13 cellular contexts compared by ENCODE assay signal in the genomic region with DNA sequence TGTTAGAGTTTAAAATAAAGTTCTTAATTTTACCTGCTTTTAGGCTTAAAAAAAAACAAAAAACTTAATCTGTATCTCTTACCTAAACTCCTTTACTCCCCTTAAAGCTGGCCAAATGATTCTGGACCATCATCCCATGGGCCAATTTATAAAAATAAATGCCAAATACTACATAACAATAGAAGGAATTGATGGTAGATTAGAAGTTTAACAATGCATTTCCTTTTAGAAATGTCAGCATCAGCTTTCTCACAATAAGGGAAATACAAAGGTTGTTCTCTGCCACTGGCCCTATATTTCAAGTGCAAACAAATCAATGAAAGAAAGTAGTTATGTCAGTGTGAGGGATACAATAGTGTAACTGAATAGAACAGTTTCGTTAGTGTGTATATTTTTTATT. TPM values are rescaled to one million over a fixed set of nuclear protein-coding genes. Genes with fewer than 3 reads are reported as not detected.
DNase-seq lines count a peak whose midpoint lies in the region; ATAC-seq and TF ChIP-seq lines count a peak whose summit lies in the region.
"Had no signal": no experiment of that assay in that cellular context is flagged by ENCODE, and none has a peak within 500 bp of the region (broad histone marks: within the 10 kb centered on the region; RNA-seq: fewer than 3 reads in every experiment).

No MANE protein-coding gene starts in this region.

- H3K36me3 ChIP-seq in GM23338 (ENCODE audit: insufficient read depth): no peaks in the 10 kb centered on the region
- H3K36me3 ChIP-seq in neural cell (ENCODE audit: insufficient read depth, low read length): no peaks in the 10 kb centered on the region

- no peaks in the 10 kb centered on the region for H3K79me2 ChIP-seq in GM23338 (replicated peaks; ENCODE audit: insufficient read depth)
- H3K79me2 ChIP-seq in neural cell (replicated peaks; ENCODE audit: insufficient read depth, low read length): peaks cover 2% of the 10 kb centered on the region

- H3F3A ChIP-seq in GM23338 (replicated peaks; ENCODE audit: low read depth) (no peaks in the 10 kb centered on the region), neural cell (ENCODE audit: insufficient read depth, low read length, poor library complexity, severe bottlenecking) (no peaks in the 10 kb centered on the region)

- H3K4me2 ChIP-seq in GM23338 (peak overlapping the region; percentile 12), neural cell (ENCODE audit: low read length) (no peak overlapping the region)

- H3K9me2 ChIP-seq in GM23338 (ENCODE audit: insufficient read depth) (no peaks in the 10 kb centered on the region), neural cell (ENCODE audit: insufficient read depth, low read length) (no peaks in the 10 kb centered on the region)

- H3K27ac Mint-ChIP-seq in GM23338 (no peak overlapping the region), endothelial cell (ENCODE audit: unreplicated experiment) (peak overlapping the region; percentile 95)
- H3K27ac Mint-ChIP-seq: CD4-positive, alpha-beta memory T cell had no signal

- no peaks in the 10 kb centered on the region for H3K9me3 ChIP-seq in neural cell (ENCODE audit: low read length)

- ATAC-seq in GM23338: no peak
- ATAC-seq in GM18858 (IDR thresholded peaks at IDR 0.05; ENCODE audit: unreplicated experiment): no peak

- H3K4me1 Mint-ChIP-seq in GM23338: peaks cover 35% of the 10 kb centered on the region
- H3K4me1 Mint-ChIP-seq in endothelial cell (ENCODE audit: unreplicated experiment): peaks cover 37% of the 10 kb centered on the region

- H3K9me3 Mint-ChIP-seq in GM23338: no peaks in the 10 kb centered on the region
- H3K9me3 Mint-ChIP-seq in endothelial cell (ENCODE audit: unreplicated experiment): no peaks in the 10 kb centered on the region
- H3K9me3 Mint-ChIP-seq: CD4-positive, alpha-beta memory T cell had no signal

- H3K36me3 Mint-ChIP-seq in GM23338 (ENCODE audit: low read depth) (no peaks in the 10 kb centered on the region), endothelial cell (ENCODE audit: low read depth, unreplicated experiment) (no peaks in the 10 kb centered on the region)

- H3K27ac ChIP-seq in GM23338 (ENCODE audit: low read depth) (peak overlapping the region; percentile 2; the same call in 1 of the 2 replicates), VCaP (peak overlapping the region; percentile 63; the same call in 1 of the 2 replicates), neural cell (ENCODE audit: low read length) (peak overlapping the region; percentile 38)

- H3K27me3 ChIP-seq in GM23338 (ENCODE audit: insufficient read depth) (peaks cover 15% of the 10 kb centered on the region), neural cell (ENCODE audit: insufficient read depth, low read depth, low read length) (peaks cover under 1% of the 10 kb centered on the region)

- H4K20me1 ChIP-seq in GM23338 (replicated peaks; ENCODE audit: insufficient read depth) (no peaks in the 10 kb centered on the region), neural cell (ENCODE audit: insufficient read depth) (no peaks in the 10 kb centered on the region)

- H3K4me1 ChIP-seq in GM23338 (ENCODE audit: insufficient read depth): peaks cover 31% of the 10 kb centered on the region

- no peak overlapping the region for H3K4me3 ChIP-seq in GM23338
- H3K4me3 ChIP-seq in neural cell (ENCODE audit: low read length): no peak overlapping the region

- H3K27me3 Mint-ChIP-seq in GM23338 (ENCODE audit: insufficient read depth, low read depth, poor library complexity) (peaks cover 4% of the 10 kb centered on the region), endothelial cell (ENCODE audit: unreplicated experiment) (peaks cover 12% of the 10 kb centered on the region)
- H3K27me3 Mint-ChIP-seq: CD4-positive, alpha-beta memory T cell had no signal

- TF ChIP-seq RAD21 in neural cell (conservative IDR thresholded peaks at IDR 0.05): no peak

- no peak overlapping the region for H3K9ac ChIP-seq in neural cell (ENCODE audit: low read length)

- no peak for TF ChIP-seq EP300 in neural cell (conservative IDR thresholded peaks at IDR 0.05; ENCODE audit: poor library complexity, severe bottlenecking)

- DNase-seq in GM23338 (ENCODE audit: low spot score) (no peak), endothelial cell (ENCODE audit: low spot score) (no peak)
- DNase-seq in activated T-cell treated with anti-CD3 and anti-CD28 coated beads, Interleukin-2, amount 50 U/mL, for 48 hours: no peak
- DNase-seq: C1 segment of cervical spinal cord; Calu3; CD4-positive, alpha-beta memory T cell; COR-L47; DMS79 treated with DMSO at 0.1 percent for 48 hours; GF-D8; HCEC 1CT had no signal

- no peak overlapping the region for H2AFZ ChIP-seq in GM23338
- H2AFZ ChIP-seq in neural cell (ENCODE audit: low read depth, low read length): no peak overlapping the region

- TF ChIP-seq CTCF in GM23338 (conservative IDR thresholded peaks at IDR 0.05; ENCODE audit: low read depth in 2 of 2) (no peak), VCaP (conservative IDR thresholded peaks at IDR 0.05) (no peak), endothelial cell (IDR thresholded peaks at IDR 0.05; ENCODE audit: unreplicated experiment) (no peak), neural cell (IDR thresholded peaks at IDR 0.05; ENCODE audit: poor library complexity, severe bottlenecking) (no peak)

- H3K4me3 Mint-ChIP-seq in GM23338 (no peak overlapping the region), endothelial cell (ENCODE audit: unreplicated experiment) (no peak overlapping the region)
- H3K4me3 Mint-ChIP-seq: CD4-positive, alpha-beta memory T cell had no signal

TF ChIP-seq in GM23338, 12 proteins besides CTCF, POLR2A, EP300 and RAD21:
- TF ChIP-seq NANOG (IDR thresholded peaks at IDR 0.05; ENCODE audit: borderline replicate concordance) (0 out of 2 replicates have a peak, but pooled peaks have one; percentile 32), POLR2AphosphoS5 (IDR thresholded peaks at IDR 0.05; ENCODE audit: low read depth) (no peak), CREB1 (CRISPR knock-in tag; IDR thresholded peaks at IDR 0.05; ENCODE audit: low read depth) (no peak), JUNB (IDR thresholded peaks at IDR 0.05; ENCODE audit: unreplicated experiment) (no peak), ZNF331 (CRISPR knock-in tag; IDR thresholded peaks at IDR 0.05; ENCODE audit: low read depth) (no peak)

TF ChIP-seq in neural cell, 6 proteins besides CTCF, POLR2A, EP300 and RAD21:
- TF ChIP-seq POLR2AphosphoS5 (IDR thresholded peaks at IDR 0.05): no peak
- TF ChIP-seq SMC3 (conservative IDR thresholded peaks at IDR 0.05; ENCODE audit: poor library complexity): no peak
- no peak for TF ChIP-seq EZH2 (IDR thresholded peaks at IDR 0.05; ENCODE audit: borderline replicate concordance, insufficient read depth, low read length, poor library complexity, severe bottlenecking)
- TF ChIP-seq MXI1 (conservative IDR thresholded peaks at IDR 0.05; ENCODE audit: poor library complexity, severe bottlenecking): no peak
- no peak for TF ChIP-seq TAF1 (IDR thresholded peaks at IDR 0.05; ENCODE audit: low read depth)
- TF ChIP-seq, protein P1, sequence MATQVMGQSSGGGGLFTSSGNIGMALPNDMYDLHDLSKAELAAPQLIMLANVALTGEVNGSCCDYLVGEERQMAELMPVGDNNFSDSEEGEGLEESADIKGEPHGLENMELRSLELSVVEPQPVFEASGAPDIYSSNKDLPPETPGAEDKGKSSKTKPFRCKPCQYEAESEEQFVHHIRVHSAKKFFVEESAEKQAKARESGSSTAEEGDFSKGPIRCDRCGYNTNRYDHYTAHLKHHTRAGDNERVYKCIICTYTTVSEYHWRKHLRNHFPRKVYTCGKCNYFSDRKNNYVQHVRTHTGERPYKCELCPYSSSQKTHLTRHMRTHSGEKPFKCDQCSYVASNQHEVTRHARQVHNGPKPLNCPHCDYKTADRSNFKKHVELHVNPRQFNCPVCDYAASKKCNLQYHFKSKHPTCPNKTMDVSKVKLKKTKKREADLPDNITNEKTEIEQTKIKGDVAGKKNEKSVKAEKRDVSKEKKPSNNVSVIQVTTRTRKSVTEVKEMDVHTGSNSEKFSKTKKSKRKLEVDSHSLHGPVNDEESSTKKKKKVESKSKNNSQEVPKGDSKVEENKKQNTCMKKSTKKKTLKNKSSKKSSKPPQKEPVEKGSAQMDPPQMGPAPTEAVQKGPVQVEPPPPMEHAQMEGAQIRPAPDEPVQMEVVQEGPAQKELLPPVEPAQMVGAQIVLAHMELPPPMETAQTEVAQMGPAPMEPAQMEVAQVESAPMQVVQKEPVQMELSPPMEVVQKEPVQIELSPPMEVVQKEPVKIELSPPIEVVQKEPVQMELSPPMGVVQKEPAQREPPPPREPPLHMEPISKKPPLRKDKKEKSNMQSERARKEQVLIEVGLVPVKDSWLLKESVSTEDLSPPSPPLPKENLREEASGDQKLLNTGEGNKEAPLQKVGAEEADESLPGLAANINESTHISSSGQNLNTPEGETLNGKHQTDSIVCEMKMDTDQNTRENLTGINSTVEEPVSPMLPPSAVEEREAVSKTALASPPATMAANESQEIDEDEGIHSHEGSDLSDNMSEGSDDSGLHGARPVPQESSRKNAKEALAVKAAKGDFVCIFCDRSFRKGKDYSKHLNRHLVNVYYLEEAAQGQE (IDR thresholded peaks at IDR 0.05; ENCODE audit: borderline replicate concordance): no peak

RNA-seq across cellular contexts. Expression of a gene that starts 5.7 kb away (rescaled TPM):
- total RNA-seq in GM23338 (2014; rRNA removed; shearing (Covaris generic)): 52.7 and 63.1 TPM in 2 replicates
- 8.5 and 10.2 TPM in 2 replicates for polyA plus RNA-seq in GM23338 (2016; fragmentation: Nextera tagmentation; extraction: Ambion mirVana)
- total RNA-seq in endothelial cell (ENCODE audit: unreplicated experiment): 108 TPM
- 134 and 145 TPM in 2 replicates for polyA plus RNA-seq in neural cell
- 528 and 617 TPM in 2 replicates for polyA minus RNA-seq in neural cell

Comparison
In these comparisons a context has a peak if more than half of its experiments do, and no peak if none do; other contexts are left out.
1. H3K27ac ChIP-seq: peak in every context shown above with its lines; median percentile 63 in VCaP; 38 in neural cell; 2 in GM23338.